Comparison of ENCODE assay signal across 17 cellular contexts in genomic region chr14:96103560-96104460, GRCh38.
DNase-seq lines count a peak whose midpoint lies in the region; TF ChIP-seq lines count a peak whose summit lies in the region.
"Had no signal": no experiment of that assay in that cellular context is flagged by ENCODE, and none has a peak within 500 bp of the region (broad histone marks: within the 10 kb centered on the region; RNA-seq: fewer than 3 reads in every experiment).

No MANE protein-coding gene starts in this region.

- TF ChIP-seq CTCF in mammary epithelial cell (conservative IDR thresholded peaks at IDR 0.05 in 1 of 2, IDR thresholded peaks at IDR 0.05 in 1 of 2; ENCODE audit: extremely low read depth in 1 of 2, insufficient read depth in 1 of 2, low read depth in 1 of 2, low read length in 2 of 2) (no peak), vagina (IDR thresholded peaks at IDR 0.05) (no peak)

- no peaks in the 10 kb centered on the region for H3K9me3 ChIP-seq in mammary epithelial cell (replicated peaks; ENCODE audit: insufficient read depth, low read length)
- H3K9me3 ChIP-seq in muscle layer of duodenum (ENCODE audit: control insufficient read depth in 1 of 2, low read length in 2 of 2), result no peaks in the 10 kb centered on the region
- H3K9me3 ChIP-seq in vagina, result no peaks in the 10 kb centered on the region
- H3K9me3 ChIP-seq: prostate gland had no signal

- no peaks in the 10 kb centered on the region for H3K9me3 Mint-ChIP-seq in activated T-cell treated with anti-CD3 and anti-CD28 coated beads, Interleukin-2, amount 50 U/mL, for 24 hours
- H3K9me3 Mint-ChIP-seq: CD4-positive, alpha-beta T cell; naive thymus-derived CD4-positive, alpha-beta T cell had no signal

- peak overlapping the region; percentile 45 for H2AFZ ChIP-seq in mammary epithelial cell (ENCODE audit: low read depth, low read length)

- no peaks in the 10 kb centered on the region for H3K79me2 ChIP-seq in mammary epithelial cell (ENCODE audit: insufficient read depth, low read length)

- H3K27ac ChIP-seq in mammary epithelial cell (ENCODE audit: insufficient read depth, low read depth, low read length), result peak overlapping the region; percentile 53
- peak overlapping the region; percentile 85 for H3K27ac ChIP-seq in muscle layer of duodenum (ENCODE audit: low read length)
- H3K27ac ChIP-seq in vagina, result peak overlapping the region; percentile 86

- H3K36me3 ChIP-seq in mammary epithelial cell (ENCODE audit: insufficient read depth, low read length), result no peaks in the 10 kb centered on the region
- H3K36me3 ChIP-seq in muscle layer of duodenum (ENCODE audit: control insufficient read depth in 1 of 2, insufficient read depth in 2 of 2, low read length in 2 of 2), result no peaks in the 10 kb centered on the region
- H3K36me3 ChIP-seq in vagina, result no peaks in the 10 kb centered on the region
- H3K36me3 ChIP-seq: heart left ventricle, prostate gland had no signal

- no peaks in the 10 kb centered on the region for H3K36me3 Mint-ChIP-seq in activated T-cell treated with anti-CD3 and anti-CD28 coated beads, Interleukin-2, amount 50 U/mL, for 24 hours (ENCODE audit: low read depth)
- H3K36me3 Mint-ChIP-seq: naive thymus-derived CD4-positive, alpha-beta T cell had no signal

- DNase-seq in activated T-cell treated with anti-CD3 and anti-CD28 coated beads, Interleukin-2, amount 50 U/mL, for 24 hours, result peak; percentile 5
- no peak for DNase-seq in activated T-cell treated with anti-CD3 and anti-CD28 coated beads, Interleukin-2, amount 50 U/mL, for 1 hour
- DNase-seq in mammary epithelial cell, result no peak
- no peak for DNase-seq in vagina (ENCODE audit: extremely low spot score in 2 of 2)
- DNase-seq in NCI-H748 (lab: John Stamatoyannopoulos, UW; ENCODE audit: unreplicated experiment), result no peak
- DNase-seq in activated CD8-positive, alpha-beta memory T cell treated with anti-CD3 and anti-CD28 coated beads for 24 hours, result no peak
- no peak for DNase-seq in stimulated activated CD8-positive, alpha-beta memory T cell treated with anti-CD3 and anti-CD28 coated beads, Interleukin-4, amount 100 ng/mL, for 48 hours
- DNase-seq: activated CD8-positive, alpha-beta T cell treated with anti-CD3 and anti-CD28 coated beads, Interleukin-2, amount 10 ng/mL, durations not matched to agents 7 days and 5 days; amygdala; CD4-positive, alpha-beta T cell; DND-41; naive thymus-derived CD4-positive, alpha-beta T cell; NCI-H1105 treated with DMSO at 0.1 percent for 48 hours had no signal

- dilution Hi-C loops in mammary epithelial cell (cut with HindIII; ENCODE audit: low sequenced_read_pairs), result loop anchor here (25.0 kb wide), 1 partner anchor 158 kb away; the partner anchor contains the start of gene BDKRB1

- H3K4me1 Mint-ChIP-seq in activated T-cell treated with anti-CD3 and anti-CD28 coated beads, Interleukin-2, amount 50 U/mL, for 24 hours (ENCODE audit: low read depth), result peaks cover 3% of the 10 kb centered on the region

- H4K20me1 ChIP-seq in mammary epithelial cell (ENCODE audit: insufficient read depth, low read length), result no peaks in the 10 kb centered on the region

- intact Hi-C loops in mammary epithelial cell (cut with micrococcal nuclease), result loop anchor here (1.0 kb wide), 1 partner anchor 101 kb away; no protein-coding TSS in a partner anchor
- intact Hi-C loops in vagina (cut with DNase I), result no loop called here

- no peak for TF ChIP-seq POLR2A in vagina (IDR thresholded peaks at IDR 0.05)

- H3K27me3 ChIP-seq in mammary epithelial cell (ENCODE audit: insufficient read depth, low read length) (no peaks in the 10 kb centered on the region), muscle layer of duodenum (ENCODE audit: low read depth, low read length) (no peaks in the 10 kb centered on the region), vagina (no peaks in the 10 kb centered on the region)

- CTCF ChIA-PET in mammary epithelial cell (lab: Charles Lee; ENCODE audit: low non-redundant PET), result no interaction called here

- BruUV-seq in mammary epithelial cell (replicated peaks; lab: Mats Ljungman, UMichigan), result no TSS peak

- H3K4me3 ChIP-seq in mammary epithelial cell (replicated peaks in 1 of 3; ENCODE audit: insufficient read depth in 1 of 3, low read depth in 2 of 3, low read length in 3 of 3) (no peak overlapping the region), muscle layer of duodenum (ENCODE audit: low read depth in 1 of 2, low read length in 2 of 2) (no peak overlapping the region), vagina (no peak overlapping the region)
- H3K4me3 ChIP-seq: heart left ventricle, K562, prostate gland had no signal

- no peak overlapping the region for H3K27ac Mint-ChIP-seq in activated T-cell treated with anti-CD3 and anti-CD28 coated beads, Interleukin-2, amount 50 U/mL, for 24 hours
- H3K27ac Mint-ChIP-seq: activated CD8-positive, alpha-beta T cell treated with anti-CD3 and anti-CD28 coated beads, Interleukin-2, amount 10 ng/mL, durations not matched to agents 7 days and 5 days; CD4-positive, alpha-beta T cell had no signal

- in situ Hi-C loops in mammary epithelial cell (cut with MboI; ENCODE audit: low sequenced_read_pairs in 2 of 2), result loop anchor here (5.0 to 25.0 kb wide), 2 partner anchors 168 to 308 kb away; no protein-coding TSS in a partner anchor

- H3K4me1 ChIP-seq in mammary epithelial cell (ENCODE audit: insufficient read depth, low read length) (peaks cover 21% of the 10 kb centered on the region), muscle layer of duodenum (ENCODE audit: control insufficient read depth in 1 of 2, insufficient read depth in 2 of 2, low read length in 2 of 2) (peaks cover 0 to 7% of the 10 kb centered on the region in 2 donors), vagina (peaks cover 33% of the 10 kb centered on the region)
- H3K4me1 ChIP-seq: prostate gland had no signal

- H3K4me3 Mint-ChIP-seq in activated T-cell treated with anti-CD3 and anti-CD28 coated beads, Interleukin-2, amount 50 U/mL, for 24 hours, result no peak overlapping the region
- H3K4me3 Mint-ChIP-seq: activated CD8-positive, alpha-beta T cell treated with anti-CD3 and anti-CD28 coated beads, Interleukin-2, amount 10 ng/mL, durations not matched to agents 7 days and 5 days; CD4-positive, alpha-beta T cell; naive thymus-derived CD4-positive, alpha-beta T cell had no signal

- H3K27me3 Mint-ChIP-seq in activated T-cell treated with anti-CD3 and anti-CD28 coated beads, Interleukin-2, amount 50 U/mL, for 24 hours, result no peaks in the 10 kb centered on the region
- H3K27me3 Mint-ChIP-seq: CD4-positive, alpha-beta T cell had no signal

- no peak overlapping the region for H3K9ac ChIP-seq in mammary epithelial cell (ENCODE audit: insufficient read depth, low read length)

- WGBS in mammary epithelial cell (ENCODE audit: low coverage, missing lambda C conversion rate), result 97% methylated on average over 6 of the region's 6 CpGs

- no peak overlapping the region for H3K4me2 ChIP-seq in mammary epithelial cell (ENCODE audit: insufficient read depth, low read depth, low read length)
